ENCODE assay signal across 17 cellular contexts in genomic region chr1:19205403-19205802, GRCh38. TPM values are rescaled to one million over a fixed set of nuclear protein-coding genes. Genes with fewer than 3 reads are reported as not detected.
DNase-seq lines count a peak whose midpoint lies in the region; ATAC-seq and TF ChIP-seq lines count a peak whose summit lies in the region.
"Had no signal": no experiment of that assay in that cellular context is flagged by ENCODE, and none has a peak within 500 bp of the region (broad histone marks: within the 10 kb centered on the region; RNA-seq: fewer than 3 reads in every experiment).

No MANE protein-coding gene starts in this region.

- peaks cover 26 to 34% of the 10 kb centered on the region in 2 experiments for H3K4me1 ChIP-seq in neutrophil (ENCODE audit: control insufficient read depth in 1 of 2, insufficient read depth in 1 of 2, low read depth in 1 of 2, low read length in 1 of 2)

- DNase-seq in activated CD4-positive, alpha-beta T cell treated with anti-CD3 and anti-CD28 coated beads, Interleukin-2, amount 10 ng/mL, durations not matched to agents 24 days and 14 days = no peak
- DNase-seq in activated CD4-positive, alpha-beta T cell treated with anti-CD3 and anti-CD28 coated beads for 4 hours = no peak
- DNase-seq in GM13977 (ENCODE audit: low spot score) = peak; percentile 56
- DNase-seq: activated naive CD4-positive, alpha-beta T cell treated with anti-CD3 and anti-CD28 coated beads, Interleukin-2, amount 50 U/mL, for 16 hours; brain microvascular endothelial cell; DMS53; NCI-H2029; NCI-H510A; Right ventricle myocardium superior; small intestine; tibial artery had no signal

- in situ Hi-C loops in GM13977 (cut with MboI; ENCODE audit: low pct_unique_long_range_greater_than_20kb, low sequenced_read_pairs, unreplicated experiment) = no loop called here

- no peaks in the 10 kb centered on the region for H3K9me3 Mint-ChIP-seq in activated CD4-positive, alpha-beta T cell treated with anti-CD3 and anti-CD28 coated beads, Interleukin-2, amount 10 ng/mL, durations not matched to agents 24 days and 14 days
- no peaks in the 10 kb centered on the region for H3K9me3 Mint-ChIP-seq in activated T-helper 17 cell treated with anti-CD3 and anti-CD28 coated beads, Interleukin-2, amount 50 U/mL, for 72 hours

- no peaks in the 10 kb centered on the region for H3K9me3 ChIP-seq in neutrophil
- H3K9me3 ChIP-seq: tibial artery had no signal

- ATAC-seq in activated T-helper 17 cell treated with anti-CD3 and anti-CD28 coated beads, Interleukin-2, amount 50 U/mL, for 72 hours (replicated peaks) = peak; percentile 15
- ATAC-seq in HG03432 (IDR thresholded peaks at IDR 0.05; ENCODE audit: unreplicated experiment) (no peak), GM18868 (IDR thresholded peaks at IDR 0.05; ENCODE audit: unreplicated experiment) (no peak), HG03095 (IDR thresholded peaks at IDR 0.05; ENCODE audit: unreplicated experiment) (no peak)

- H3K27ac ChIP-seq in neutrophil = peak overlapping the region; percentile 54
- H3K27ac ChIP-seq: brain microvascular endothelial cell, C4-2B, tibial artery had no signal

- no peak for TF ChIP-seq CTCF in GM13977 (IDR thresholded peaks at IDR 0.05; ENCODE audit: extremely low read depth, insufficient read depth, missing control alignments)
- TF ChIP-seq CTCF in neutrophil (IDR thresholded peaks at IDR 0.05) = no peak

- H3K4me3 Mint-ChIP-seq in activated CD4-positive, alpha-beta T cell treated with anti-CD3 and anti-CD28 coated beads, Interleukin-2, amount 10 ng/mL, durations not matched to agents 24 days and 14 days = no peak overlapping the region
- H3K4me3 Mint-ChIP-seq in activated T-helper 17 cell treated with anti-CD3 and anti-CD28 coated beads, Interleukin-2, amount 50 U/mL, for 72 hours = peak overlapping the region; percentile 41

- intact Hi-C loops in activated CD4-positive, alpha-beta T cell treated with anti-CD3 and anti-CD28 coated beads, Interleukin-2, amount 10 ng/mL, durations not matched to agents 24 days and 14 days (cut with micrococcal nuclease) = loop anchor here (1.0 to 5.0 kb wide), 2 partner anchors 19 to 253 kb away; no protein-coding TSS in a partner anchor

- H3K27ac Mint-ChIP-seq in activated CD4-positive, alpha-beta T cell treated with anti-CD3 and anti-CD28 coated beads, Interleukin-2, amount 10 ng/mL, durations not matched to agents 24 days and 14 days = peak overlapping the region; percentile 10
- H3K27ac Mint-ChIP-seq in activated T-helper 17 cell treated with anti-CD3 and anti-CD28 coated beads, Interleukin-2, amount 50 U/mL, for 72 hours = peak overlapping the region; percentile 42

- H3K36me3 ChIP-seq in neutrophil = peaks cover 15% of the 10 kb centered on the region

- peaks cover 50% of the 10 kb centered on the region for H3K4me1 Mint-ChIP-seq in activated CD4-positive, alpha-beta T cell treated with anti-CD3 and anti-CD28 coated beads, Interleukin-2, amount 10 ng/mL, durations not matched to agents 24 days and 14 days
- H3K4me1 Mint-ChIP-seq in activated T-helper 17 cell treated with anti-CD3 and anti-CD28 coated beads, Interleukin-2, amount 50 U/mL, for 72 hours = peaks cover 39% of the 10 kb centered on the region

- H3K4me3 ChIP-seq in neutrophil (ENCODE audit: low read depth in 1 of 2, low read length in 1 of 2) = no peak overlapping the region
- H3K4me3 ChIP-seq: tibial artery had no signal

- H3K36me3 Mint-ChIP-seq in activated CD4-positive, alpha-beta T cell treated with anti-CD3 and anti-CD28 coated beads, Interleukin-2, amount 10 ng/mL, durations not matched to agents 24 days and 14 days (ENCODE audit: low read depth) = peaks cover 28% of the 10 kb centered on the region
- H3K36me3 Mint-ChIP-seq in activated T-helper 17 cell treated with anti-CD3 and anti-CD28 coated beads, Interleukin-2, amount 50 U/mL, for 72 hours (ENCODE audit: low read depth) = peaks cover 79% of the 10 kb centered on the region

- no peaks in the 10 kb centered on the region for H3K27me3 ChIP-seq in neutrophil
- H3K27me3 ChIP-seq: brain microvascular endothelial cell, tibial artery had no signal

- H3K27me3 Mint-ChIP-seq in activated CD4-positive, alpha-beta T cell treated with anti-CD3 and anti-CD28 coated beads, Interleukin-2, amount 10 ng/mL, durations not matched to agents 24 days and 14 days = no peaks in the 10 kb centered on the region
- H3K27me3 Mint-ChIP-seq in activated T-helper 17 cell treated with anti-CD3 and anti-CD28 coated beads, Interleukin-2, amount 50 U/mL, for 72 hours = no peaks in the 10 kb centered on the region

RNA-seq across cellular contexts. Expression of gene UBR4, which starts 4.7 kb away (rescaled TPM):
- 145 and 162 TPM in 2 replicates for total RNA-seq in activated CD4-positive, alpha-beta T cell treated with anti-CD3 and anti-CD28 coated beads, Interleukin-2, amount 10 ng/mL, durations not matched to agents 24 days and 14 days
- total RNA-seq in activated T-helper 17 cell treated with anti-CD3 and anti-CD28 coated beads, Interleukin-2, amount 50 U/mL, for 72 hours = 100 to 1,000 TPM; 145 to 195 TPM

RNA-seq across cellular contexts. Expression of gene EMC1, which starts 45.9 kb away (rescaled TPM):
- total RNA-seq in activated CD4-positive, alpha-beta T cell treated with anti-CD3 and anti-CD28 coated beads, Interleukin-2, amount 10 ng/mL, durations not matched to agents 24 days and 14 days = 67.9 and 71.1 TPM in 2 replicates
- 10 to 100 TPM; 41.1 to 51.9 TPM for total RNA-seq in activated T-helper 17 cell treated with anti-CD3 and anti-CD28 coated beads, Interleukin-2, amount 50 U/mL, for 72 hours

RNA-seq across cellular contexts. Expression of gene MRTO4, which starts 46.2 kb away (rescaled TPM):
- total RNA-seq in activated CD4-positive, alpha-beta T cell treated with anti-CD3 and anti-CD28 coated beads, Interleukin-2, amount 10 ng/mL, durations not matched to agents 24 days and 14 days = 132 and 135 TPM in 2 replicates
- total RNA-seq in activated T-helper 17 cell treated with anti-CD3 and anti-CD28 coated beads, Interleukin-2, amount 50 U/mL, for 72 hours = 100 to 1,000 TPM in 1 of 2 donors, 10 to 100 TPM in 1; 59.3 to 113 TPM
